21 cellular contexts compared by ENCODE assay signal in genomic region chr3:156271995-156272719, GRCh38.
DNase-seq lines count a peak whose midpoint lies in the region; ATAC-seq, FAIRE-seq and TF ChIP-seq lines count a peak whose summit lies in the region.
"Had no signal": no experiment of that assay in that cellular context is flagged by ENCODE, and none has a peak within 500 bp of the region (broad histone marks: within the 10 kb centered on the region; RNA-seq: fewer than 3 reads in every experiment).

No MANE protein-coding gene starts in this region.

- H3K4ac ChIP-seq in H1 (replicated peaks; ENCODE audit: insufficient read length, low read depth, low read length) = no peak overlapping the region

- peaks cover 8% of the 10 kb centered on the region; the same call in 1 of the 2 replicates for H3K9me2 ChIP-seq in GM23338 (ENCODE audit: insufficient read depth)

- TF ChIP-seq RAD21 in H1 (IDR thresholded peaks at IDR 0.05 in 1 of 2, conservative IDR thresholded peaks at IDR 0.05 in 1 of 2; ENCODE audit: low read depth in 2 of 2, low read length in 2 of 2) = peak in 1 of 2 experiments; percentile 12; a peak in 1 of 4 replicates

- no peak overlapping the region for H3K23ac ChIP-seq in H1 (ENCODE audit: insufficient read length)

- no peak overlapping the region for H2BK15ac ChIP-seq in H1 (ENCODE audit: low read length)

- no peak overlapping the region for H2BK12ac ChIP-seq in H1 (ENCODE audit: low read depth, low read length)

- H3K18ac ChIP-seq in H1 (ENCODE audit: extremely low read depth, low read length) = no peak overlapping the region

- H4K8ac ChIP-seq in H1 (ENCODE audit: extremely low read depth, insufficient read depth, low read length) = no peak overlapping the region

- POLR2A ChIA-PET in H1 (lab: Charles Lee; ENCODE audit: partially characterized antibody) = no interaction called here

- peak; percentile 14 for DNase-seq in GM23338 (ENCODE audit: low spot score)
- DNase-seq in H1 (ENCODE audit: low read depth in 1 of 2, low spot score in 2 of 2) = no peak
- no peak for DNase-seq in left lobe of liver (ENCODE audit: low spot score)
- DNase-seq in psoas muscle = no peak
- DNase-seq in NCI-H2081 (lab: John Stamatoyannopoulos, UW) = no peak
- DNase-seq: AML-193; Caco-2; CD4-positive, alpha-beta T cell; GOT3 had no signal

- H3K79me2 ChIP-seq in GM23338 (replicated peaks; ENCODE audit: insufficient read depth) (no peaks in the 10 kb centered on the region), H1 (ENCODE audit: control insufficient read depth in 1 of 2, insufficient read depth in 2 of 2, low read length in 2 of 2) (no peaks in the 10 kb centered on the region)

- H2BK120ac ChIP-seq in H1 (replicated peaks; ENCODE audit: low read depth, low read length) = no peak overlapping the region

- H3K4me1 Mint-ChIP-seq in GM23338 = no peaks in the 10 kb centered on the region

- TF ChIP-seq CTCF in GM23338 (conservative IDR thresholded peaks at IDR 0.05; ENCODE audit: low read depth in 2 of 2) (0 out of 4 replicates have a peak, but pooled peaks of 1 of the 2 experiments have one; percentile 20), H1 (IDR thresholded peaks at IDR 0.05; ENCODE audit: control extremely low read depth in 1 of 3, insufficient read depth in 1 of 3, low read depth in 1 of 3, low read length in 3 of 3) (peak in 2 of 3 experiments; percentile 15 to 25; a peak in 2 of 4 replicates), psoas muscle (IDR thresholded peaks at IDR 0.05) (no peak)

- no peaks in the 10 kb centered on the region for H3K23me2 ChIP-seq in H1 (ENCODE audit: low read depth, low read length)

- no peaks in the 10 kb centered on the region for H3F3A ChIP-seq in GM23338 (replicated peaks; ENCODE audit: low read depth)

- H3K79me1 ChIP-seq in H1 (ENCODE audit: low read depth, low read length) = no peaks in the 10 kb centered on the region

- no peaks in the 10 kb centered on the region for H4K20me1 ChIP-seq in GM23338 (replicated peaks; ENCODE audit: insufficient read depth)
- no peaks in the 10 kb centered on the region for H4K20me1 ChIP-seq in H1 (replicated peaks in 1 of 2; ENCODE audit: control insufficient read depth in 1 of 2, insufficient read depth in 2 of 2, low read length in 2 of 2)

- ATAC-seq in GM23338 (peak; percentile 88), left lobe of liver (peak; percentile 77), psoas muscle (no peak), GM21528 (IDR thresholded peaks at IDR 0.05; ENCODE audit: low FRiP score, unreplicated experiment) (no peak)
- ATAC-seq: A549, K562 had no signal

- H4K5ac ChIP-seq in H1 (ENCODE audit: insufficient read length, low read depth, low read length) = no peak overlapping the region

- no peak overlapping the region; the same call in 1 of the 2 replicates for H2AFZ ChIP-seq in GM23338
- H2AFZ ChIP-seq in H1 (ENCODE audit: low read length) = 0 out of 2 replicates have a peak overlapping the region, but pooled peaks have one; percentile 57

- H3K56ac ChIP-seq in H1 (replicated peaks; ENCODE audit: insufficient read length, low read depth, low read length) = no peak overlapping the region

- H3K9ac ChIP-seq in H1 (replicated peaks in 1 of 4; ENCODE audit: extremely low read depth in 1 of 4, low read depth in 3 of 4, low read length in 3 of 4) (no peak overlapping the region), stomach smooth muscle (ENCODE audit: low read length in 2 of 2) (no peak overlapping the region)

- H3K27ac ChIP-seq in GM23338 (ENCODE audit: low read depth) (no peak overlapping the region), H1 (ENCODE audit: low read depth, low read length) (no peak overlapping the region), stomach smooth muscle (ENCODE audit: low read length) (peak overlapping the region; percentile 77), psoas muscle (no peak overlapping the region)
- H3K27ac ChIP-seq: 22Rv1, A549, C4-2B, HL-60 had no signal

- no peak overlapping the region for H3K4me3 Mint-ChIP-seq in GM23338
- H3K4me3 Mint-ChIP-seq: CD4-positive, alpha-beta T cell had no signal

- H3K36me3 ChIP-seq in GM23338 (ENCODE audit: insufficient read depth) (no peaks in the 10 kb centered on the region), H1 (ENCODE audit: control insufficient read depth in 2 of 4, insufficient read depth in 4 of 4, low read length in 3 of 4) (no peaks in the 10 kb centered on the region), stomach smooth muscle (ENCODE audit: control insufficient read depth in 2 of 2, insufficient read depth in 2 of 2, low read length in 2 of 2) (no peaks in the 10 kb centered on the region), psoas muscle (ENCODE audit: insufficient read depth in 1 of 2, low read depth in 1 of 2) (no peaks in the 10 kb centered on the region)
- H3K36me3 ChIP-seq: HAP-1 had no signal

- H3K4me2 ChIP-seq in GM23338 = no peak overlapping the region
- no peak overlapping the region for H3K4me2 ChIP-seq in H1 (ENCODE audit: insufficient read depth in 1 of 2, low read depth in 2 of 2, low read length in 2 of 2)
- H3K4me2 ChIP-seq: A549 had no signal

- H3K27me3 Mint-ChIP-seq in GM23338 (ENCODE audit: insufficient read depth, low read depth, poor library complexity) = no peaks in the 10 kb centered on the region
- H3K27me3 Mint-ChIP-seq: CD4-positive, alpha-beta T cell had no signal

- FAIRE-seq in H1 (lab: Jason Lieb, UNC) = no peak
- FAIRE-seq: A549, D721Med, G401.6, GM12891, GM19239, K562 had no signal

- H3K27ac Mint-ChIP-seq in GM23338 = no peak overlapping the region
- H3K27ac Mint-ChIP-seq: CD4-positive, alpha-beta T cell had no signal

- no peak for TF ChIP-seq EP300 in H1 (IDR thresholded peaks at IDR 0.05; ENCODE audit: borderline replicate concordance in 1 of 2, low read depth in 2 of 2, low read length in 2 of 2)

- no peak overlapping the region for H3K4me3 ChIP-seq in GM23338
- no peak overlapping the region for H3K4me3 ChIP-seq in H1 (ENCODE audit: extremely low read depth in 1 of 4, insufficient read depth in 2 of 4, low read depth in 3 of 4, low read length in 4 of 4)
- H3K4me3 ChIP-seq in stomach smooth muscle (ENCODE audit: low read length in 2 of 2) = no peak overlapping the region
- H3K4me3 ChIP-seq in psoas muscle = no peak overlapping the region
- H3K4me3 ChIP-seq: A549, HAP-1, K562 had no signal

- CTCF ChIA-PET in H1 (lab: Charles Lee; ENCODE audit: partially characterized antibody) = interaction anchor here (0.7 to 1.8 kb wide), 8 partner anchors 10 to 856 kb away, joined by 3 to 7 read pairs (median 4); no protein-coding TSS in a partner anchor

- H3K9me3 ChIP-seq in H1 (ENCODE audit: insufficient read depth in 2 of 2, low read depth in 1 of 2, low read length in 1 of 2) (no peaks in the 10 kb centered on the region), stomach smooth muscle (ENCODE audit: control insufficient read depth in 2 of 2, low read length in 2 of 2) (no peaks in the 10 kb centered on the region), psoas muscle (no peaks in the 10 kb centered on the region)
- H3K9me3 ChIP-seq: A549, Caco-2, HAP-1 had no signal

- no peaks in the 10 kb centered on the region for H3K9me3 Mint-ChIP-seq in GM23338
- H3K9me3 Mint-ChIP-seq: CD4-positive, alpha-beta T cell had no signal

- no peak overlapping the region for H2BK20ac ChIP-seq in H1 (ENCODE audit: low read length)

- WGBS in H1 (ENCODE audit: extremely low coverage in 1 of 2, insufficient coverage in 1 of 2, insufficient read length in 1 of 2, insufficient replicate concordance in 2 of 2, low coverage in 1 of 2, low lambda C conversion rate in 2 of 2, missing lambda C conversion rate in 1 of 2), 2 experiments = 92% methylated on average over 7 of the region's 7 CpGs; no CpG with 5 or more reads in 1 of the 2 experiments
- WGBS in psoas muscle, 3 donors = 85 to 94% (median 85%) methylated on average over 7 of the region's 7 CpGs

- H2BK5ac ChIP-seq in H1 (ENCODE audit: low read depth, low read length) = no peak overlapping the region

- H3K27me3 ChIP-seq in GM23338 (ENCODE audit: insufficient read depth) (no peaks in the 10 kb centered on the region), H1 (replicated peaks in 1 of 4; ENCODE audit: control insufficient read depth in 3 of 4, extremely low read depth in 1 of 4, insufficient read depth in 3 of 4, low read length in 3 of 4) (no peaks in the 10 kb centered on the region), stomach smooth muscle (ENCODE audit: control insufficient read depth in 1 of 2, insufficient read depth in 2 of 2, low read length in 2 of 2) (no peaks in the 10 kb centered on the region), psoas muscle (ENCODE audit: insufficient read depth in 3 of 3, low read length in 2 of 3) (no peaks in the 10 kb centered on the region)

- H2AK5ac ChIP-seq in H1 (ENCODE audit: low read depth, low read length) = no peak overlapping the region

- no peak for TF ChIP-seq POLR2A in H1 (IDR thresholded peaks at IDR 0.05; ENCODE audit: control extremely low read depth in 1 of 2, low read depth in 2 of 2, low read length in 2 of 2)

- no peaks in the 10 kb centered on the region for H3K36me3 Mint-ChIP-seq in GM23338 (ENCODE audit: low read depth)

- intact Hi-C loops in psoas muscle (cut with DNase I) = no loop called here

- H3K14ac ChIP-seq in H1 (ENCODE audit: insufficient read length) = no peak overlapping the region

- H4K91ac ChIP-seq in H1 (replicated peaks; ENCODE audit: insufficient read length, low read length) = no peak overlapping the region

- H3K4me1 ChIP-seq in GM23338 (ENCODE audit: insufficient read depth) (no peaks in the 10 kb centered on the region), H1 (replicated peaks in 1 of 4; ENCODE audit: control insufficient read depth in 3 of 4, insufficient read depth in 4 of 4, low read length in 3 of 4) (no peaks in the 10 kb centered on the region), stomach smooth muscle (ENCODE audit: control insufficient read depth, insufficient read depth, low read length) (peaks cover 13% of the 10 kb centered on the region), psoas muscle (no peaks in the 10 kb centered on the region)
- H3K4me1 ChIP-seq: A549, Caco-2, HAP-1 had no signal

TF ChIP-seq in GM23338, 12 proteins besides CTCF, POLR2A, EP300 and RAD21 (continues in another document):
- no peak for TF ChIP-seq EZH2 (IDR thresholded peaks at IDR 0.05; ENCODE audit: low read depth, unreplicated experiment)
- no peak for TF ChIP-seq STAT1 (IDR thresholded peaks at IDR 0.05; ENCODE audit: unreplicated experiment)

TF ChIP-seq in H1, 55 proteins besides CTCF, POLR2A, EP300 and RAD21 (continues in another document):
- TF ChIP-seq SIX5 (IDR thresholded peaks at IDR 0.05; ENCODE audit: low read depth, low read length) (no peak), SP4 (IDR thresholded peaks at IDR 0.05; ENCODE audit: low read length) (no peak), SP1 (IDR thresholded peaks at IDR 0.05; ENCODE audit: low read depth, low read length) (no peak), RBBP5 (IDR thresholded peaks at IDR 0.05; ENCODE audit: borderline replicate concordance, low read depth, low read length) (no peak), JUND (IDR thresholded peaks at IDR 0.05; ENCODE audit: low read length) (no peak), ZNF274 (IDR thresholded peaks at IDR 0.05; ENCODE audit: borderline replicate concordance, extremely low read depth, low read length) (no peak), CBX5 (IDR thresholded peaks at IDR 0.05; ENCODE audit: low read depth, low read length) (no peak)

Comparison
In these comparisons a context has a peak if more than half of its experiments do, and no peak if none do; other contexts are left out.
1. ATAC-seq: peak in GM23338 (single experiment) and left lobe of liver (single experiment); none in psoas muscle (0 of 4) and GM21528 (single experiment).